16 cellular contexts compared by ENCODE assay signal in genomic region chr3:72086712-72087093, GRCh38.
"Had no signal": no experiment of that assay in that cellular context is flagged by ENCODE, and none has a peak within 500 bp of the region (broad histone marks: within the 10 kb centered on the region; RNA-seq: fewer than 3 reads in every experiment).

No MANE protein-coding gene starts in this region.

- DNase-seq: activated CD4-positive, alpha-beta T cell treated with anti-CD3 and anti-CD28 coated beads for 48 hours; activated CD8-positive, alpha-beta memory T cell treated with anti-CD3 and anti-CD28 coated beads, Interleukin-2, amount 50 U/mL, for 4 hours; activated CD8-positive, alpha-beta T cell treated with anti-CD3 and anti-CD28 coated beads, Interleukin-2, amount 10 ng/mL, durations not matched to agents 7 days and 5 days; activated gamma-delta T cell; activated T-cell treated with anti-CD3 and anti-CD28 coated beads, Interleukin-2, amount 50 U/mL, for 72 hours; amniotic stem cell; colonic mucosa; effector CD4-positive, alpha-beta T cell; hypothalamus; kidney; spleen; stomach; T-helper 2 cell had no signal

- H3K27me3 ChIP-seq: colonic mucosa, spleen, stomach, testis had no signal

- H3K27ac ChIP-seq: colonic mucosa, stomach, testis had no signal

- ATAC-seq: activated CD8-positive, alpha-beta T cell treated with anti-CD3 and anti-CD28 coated beads, Interleukin-2, amount 10 ng/mL, durations not matched to agents 7 days and 5 days; activated T-cell treated with anti-CD3 and anti-CD28 coated beads, Interleukin-2, amount 50 U/mL, for 72 hours; sciatic nerve; WTC11 had no signal

- H3K4me3 ChIP-seq: colonic mucosa, spleen, stomach, testis had no signal

- H3K36me3 ChIP-seq: colonic mucosa, spleen, stomach had no signal

- H3K9me3 ChIP-seq: colonic mucosa, spleen, stomach, testis had no signal

- H3K4me1 ChIP-seq: colonic mucosa had no signal
